13 cellular contexts compared by ENCODE assay signal in the genomic region with DNA sequence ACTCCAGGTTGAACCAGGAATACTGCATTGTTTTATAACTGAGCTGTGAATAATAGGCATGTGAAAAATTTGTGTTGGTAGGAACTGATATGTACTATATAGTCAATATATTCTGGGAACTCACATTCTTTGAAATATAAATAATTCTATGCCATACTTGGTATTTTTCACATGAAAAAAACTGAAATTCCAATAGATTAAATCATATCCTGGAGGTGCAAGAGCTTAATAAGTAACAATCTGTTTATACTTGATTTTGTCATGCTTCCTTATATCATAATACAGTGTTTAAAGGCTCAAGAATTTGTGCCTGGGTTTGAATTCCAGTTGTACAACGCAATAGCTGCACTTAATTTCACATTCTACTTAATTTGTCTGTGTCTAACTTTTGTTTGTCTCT.
DNase-seq lines count a peak whose midpoint lies in the region; ATAC-seq and FAIRE-seq lines count a peak whose summit lies in the region.
"Had no signal": no experiment of that assay in that cellular context is flagged by ENCODE, and none has a peak within 500 bp of the region (broad histone marks: within the 10 kb centered on the region; RNA-seq: fewer than 3 reads in every experiment).

No MANE protein-coding gene starts in this region.

- no peak for ATAC-seq in GM18870 (IDR thresholded peaks at IDR 0.05; ENCODE audit: unreplicated experiment)
- no peak for ATAC-seq in GM18873 (IDR thresholded peaks at IDR 0.05; ENCODE audit: low FRiP score, unreplicated experiment)
- ATAC-seq: activated naive CD4-positive, alpha-beta T cell treated with anti-CD3 and anti-CD28 coated beads, Interleukin-2, amount 50 U/mL, for 72 hours had no signal

- peak; percentile 58 for DNase-seq in ACHN
- DNase-seq in RCC 7860 (ENCODE audit: low spot score): peak; percentile 55
- peak; percentile 47 for DNase-seq in fibroblast of gingiva (ENCODE audit: low read depth)
- peak; percentile 79 for DNase-seq in non-pigmented ciliary epithelial cell (ENCODE audit: low read depth)
- DNase-seq in SIG-M5 (lab: John Stamatoyannopoulos, UW): no peak
- DNase-seq in SKM-1 treated with dmso at 0.1 percent for 144 hours (lab: John Stamatoyannopoulos, UW; ENCODE audit: unreplicated experiment): no peak
- DNase-seq: activated CD4-positive, CD25-positive, alpha-beta regulatory T cell; hippocampal formation; SW 1271; testis had no signal

- in situ Hi-C loops in ACHN (cut with HindIII; ENCODE audit: low pct_ligation_motif_present, low pct_unique_long_range_greater_than_20kb, low sequenced_read_pairs): no loop called here

- peak; percentile 31 for FAIRE-seq in RCC 7860 (lab: Jason Lieb, UNC)

Comparison
In these comparisons a context has a peak if more than half of its experiments do, and no peak if none do; other contexts are left out.
1. DNase-seq: peak in ACHN (single experiment), RCC 7860 (single experiment), fibroblast of gingiva (single experiment) and non-pigmented ciliary epithelial cell (single experiment); none in SIG-M5 (single experiment) and SKM-1 treated with dmso at 0.1 percent for 144 hours (single experiment).